In the genomic region with DNA sequence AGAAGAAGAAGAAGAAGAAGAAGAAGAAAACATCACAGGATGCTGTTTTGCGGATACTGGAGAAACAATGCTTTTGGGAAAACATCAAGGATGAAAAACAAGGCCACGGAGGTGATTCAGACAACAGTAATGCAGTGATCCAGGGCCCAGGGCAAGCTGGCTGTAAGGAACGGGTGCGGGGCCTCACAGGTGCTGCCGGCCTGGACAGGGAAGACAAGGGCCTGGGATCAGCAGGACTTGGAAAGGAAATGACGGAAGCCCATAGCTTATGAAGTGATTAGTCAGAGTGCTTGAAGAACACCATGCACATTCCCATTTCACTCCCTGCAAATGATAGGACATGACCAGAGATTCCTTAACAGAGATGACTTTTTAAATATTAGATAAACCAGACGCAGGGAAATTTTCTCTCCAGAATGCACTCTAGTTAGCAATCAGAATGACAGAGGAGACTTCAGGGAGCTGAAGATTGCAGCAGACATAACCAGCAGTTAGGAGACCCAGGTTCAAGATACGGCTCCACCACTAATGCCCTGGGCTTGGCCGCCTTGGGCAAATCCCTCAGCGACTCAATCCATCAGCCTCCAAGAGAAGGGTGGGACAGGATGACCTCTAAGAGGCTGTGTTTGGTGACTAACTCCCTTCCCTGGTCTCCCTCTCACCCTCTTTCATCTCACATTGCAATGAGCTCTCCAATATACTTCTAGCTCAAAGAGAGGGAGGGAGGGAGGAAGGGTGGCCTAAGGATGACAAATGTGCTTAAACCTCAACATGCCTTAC, we compare ENCODE assay signal across 16 cellular contexts. TPM values are rescaled to one million over a fixed set of nuclear protein-coding genes. Genes with fewer than 3 reads are reported as not detected.
A peak's percentile ranks its signal among the peaks of the same experiment; 100 is the strongest.
DNase-seq lines count a peak whose midpoint lies in the region; ATAC-seq and TF ChIP-seq lines count a peak whose summit lies in the region.
"Had no signal": no experiment of that assay in that cellular context is flagged by ENCODE, and none has a peak within 500 bp of the region (broad histone marks: within the 10 kb centered on the region; RNA-seq: fewer than 3 reads in every experiment).

No MANE protein-coding gene starts in this region.

- no peaks in the 10 kb centered on the region for H3K9me3 Mint-ChIP-seq in activated CD4-positive, alpha-beta memory T cell treated with anti-CD3 and anti-CD28 coated beads for 36 hours
- H3K9me3 Mint-ChIP-seq: activated naive CD8-positive, alpha-beta T cell treated with anti-CD3 and anti-CD28 coated beads, Interleukin-2, amount 50 U/mL, for 24 hours had no signal

- H3K4me1 Mint-ChIP-seq in activated CD4-positive, alpha-beta memory T cell treated with anti-CD3 and anti-CD28 coated beads for 36 hours (ENCODE audit: low read depth) = no peaks in the 10 kb centered on the region
- H3K4me1 Mint-ChIP-seq: activated naive CD8-positive, alpha-beta T cell treated with anti-CD3 and anti-CD28 coated beads, Interleukin-2, amount 50 U/mL, for 24 hours had no signal

- intact Hi-C loops in psoas muscle (cut with DNase I) = no loop called here
- intact Hi-C loops in activated CD4-positive, alpha-beta memory T cell treated with anti-CD3 and anti-CD28 coated beads for 36 hours (cut with micrococcal nuclease) = no loop called here

- no peak overlapping the region for H3K4me3 Mint-ChIP-seq in activated CD4-positive, alpha-beta memory T cell treated with anti-CD3 and anti-CD28 coated beads for 36 hours
- H3K4me3 Mint-ChIP-seq: activated naive CD8-positive, alpha-beta T cell treated with anti-CD3 and anti-CD28 coated beads, Interleukin-2, amount 50 U/mL, for 24 hours; naive thymus-derived CD4-positive, alpha-beta T cell had no signal

- ATAC-seq in psoas muscle = peak in 3 of 4 donors; percentile 38 to 79 (median 59)
- ATAC-seq in HG03378 (IDR thresholded peaks at IDR 0.05; ENCODE audit: unreplicated experiment) = no peak
- ATAC-seq: activated naive CD8-positive, alpha-beta T cell treated with anti-CD3 and anti-CD28 coated beads, Interleukin-2, amount 50 U/mL, for 24 hours; naive thymus-derived CD4-positive, alpha-beta T cell had no signal

- peak overlapping the region; percentile 86 for H3K27ac ChIP-seq in SJSA1
- no peak overlapping the region for H3K27ac ChIP-seq in fibroblast of lung (ENCODE audit: insufficient read depth, low read length)
- no peak overlapping the region for H3K27ac ChIP-seq in psoas muscle
- no peak overlapping the region for H3K27ac ChIP-seq in effector memory CD4-positive, alpha-beta T cell (ENCODE audit: insufficient read depth, low read length, poor library complexity, severe bottlenecking)
- H3K27ac ChIP-seq: transverse colon had no signal

- peaks cover 13% of the 10 kb centered on the region for H3K79me2 ChIP-seq in fibroblast of lung (ENCODE audit: control insufficient read depth, insufficient read depth, low read length)

- TF ChIP-seq CTCF in fibroblast of lung (conservative IDR thresholded peaks at IDR 0.05 in 1 of 2, IDR thresholded peaks at IDR 0.05 in 1 of 2; ENCODE audit: low read depth in 1 of 2, low read length in 2 of 2) (no peak), psoas muscle (IDR thresholded peaks at IDR 0.05) (no peak)

- H3K9ac ChIP-seq in fibroblast of lung (ENCODE audit: insufficient read depth, low read length) = no peak overlapping the region

- no peaks in the 10 kb centered on the region for H4K20me1 ChIP-seq in fibroblast of lung (ENCODE audit: control insufficient read depth, extremely low read depth, insufficient read depth, low read length)

- H3K27ac Mint-ChIP-seq in activated CD4-positive, alpha-beta memory T cell treated with anti-CD3 and anti-CD28 coated beads for 36 hours = no peak overlapping the region
- H3K27ac Mint-ChIP-seq: activated naive CD8-positive, alpha-beta T cell treated with anti-CD3 and anti-CD28 coated beads, Interleukin-2, amount 50 U/mL, for 24 hours; naive thymus-derived CD4-positive, alpha-beta T cell had no signal

- H3K27me3 Mint-ChIP-seq in activated CD4-positive, alpha-beta memory T cell treated with anti-CD3 and anti-CD28 coated beads for 36 hours = no peaks in the 10 kb centered on the region

- H3K4me1 ChIP-seq in SJSA1 (replicated peaks) (peaks cover 37% of the 10 kb centered on the region), fibroblast of lung (ENCODE audit: control insufficient read depth, extremely low read depth, insufficient read depth, low read length) (peaks cover 20% of the 10 kb centered on the region), psoas muscle (peaks cover 8% of the 10 kb centered on the region)
- H3K4me1 ChIP-seq in effector memory CD4-positive, alpha-beta T cell (ENCODE audit: control insufficient read depth, insufficient read depth, low read length, poor library complexity, severe bottlenecking) = no peaks in the 10 kb centered on the region

- H2AFZ ChIP-seq in fibroblast of lung (ENCODE audit: low read length) = no peak overlapping the region

- H3K36me3 Mint-ChIP-seq in activated CD4-positive, alpha-beta memory T cell treated with anti-CD3 and anti-CD28 coated beads for 36 hours = no peaks in the 10 kb centered on the region
- H3K36me3 Mint-ChIP-seq: naive thymus-derived CD4-positive, alpha-beta T cell had no signal

- H3K9me3 ChIP-seq in SJSA1 (replicated peaks) (no peaks in the 10 kb centered on the region), fibroblast of lung (ENCODE audit: control insufficient read depth, insufficient read depth, low read depth, low read length) (no peaks in the 10 kb centered on the region), psoas muscle (no peaks in the 10 kb centered on the region)
- no peaks in the 10 kb centered on the region for H3K9me3 ChIP-seq in effector memory CD4-positive, alpha-beta T cell (ENCODE audit: control insufficient read depth, low read length)
- H3K9me3 ChIP-seq: transverse colon had no signal

- POLR2A ChIA-PET in activated CD4-positive, alpha-beta memory T cell treated with anti-CD3 and anti-CD28 coated beads for 36 hours (lab: Charles Lee) = interaction anchor here (0.5 kb wide), 1 partner anchor 799 kb away, joined by 3 read pairs; no protein-coding TSS in a partner anchor

- 70 to 74% (median 71%) methylated on average over 10 of the region's 10 CpGs for WGBS in psoas muscle, 3 donors

- H3K4me3 ChIP-seq in SJSA1 (no peak overlapping the region), fibroblast of lung (replicated peaks in 1 of 4; ENCODE audit: control extremely low read depth in 1 of 4, insufficient read depth in 1 of 4, low read depth in 3 of 4, low read length in 4 of 4) (no peak overlapping the region), psoas muscle (no peak overlapping the region)
- H3K4me3 ChIP-seq in effector memory CD4-positive, alpha-beta T cell (ENCODE audit: insufficient read depth, low read depth, low read length, poor library complexity, severe bottlenecking) = no peak overlapping the region
- H3K4me3 ChIP-seq: transverse colon had no signal

- no peak overlapping the region for H3K4me2 ChIP-seq in fibroblast of lung (ENCODE audit: extremely low read depth, insufficient read depth, low read length)

- peak; percentile 51 for DNase-seq in GM04503 (ENCODE audit: low read depth)
- peak; percentile 44 to 71 for DNase-seq in SJSA1 (ENCODE audit: low read depth in 1 of 2, low spot score in 2 of 2)
- DNase-seq in fibroblast of lung (ENCODE audit: low read depth in 2 of 2) = peak; percentile 82 to 100
- DNase-seq in psoas muscle = peak in 1 of 2 donors; percentile 55
- DNase-seq in activated CD4-positive, alpha-beta memory T cell treated with anti-CD3 and anti-CD28 coated beads for 36 hours = no peak
- no peak for DNase-seq in effector memory CD4-positive, alpha-beta T cell
- DNase-seq in GOT3 (lab: John Stamatoyannopoulos, UW) = no peak
- DNase-seq: activated CD4-positive, alpha-beta T cell treated with anti-CD3 and anti-CD28 coated beads, Interleukin-2, amount 50 U/mL, for 48 hours; activated naive CD8-positive, alpha-beta T cell treated with anti-CD3 and anti-CD28 coated beads, Interleukin-2, amount 50 U/mL, for 24 hours; DMS 273 treated with DMSO at 0.1 percent for 48 hours; glutamatergic neuron; naive thymus-derived CD4-positive, alpha-beta T cell; NCI-H2029; stimulated activated CD4-positive, alpha-beta T cell treated with anti-CD3 and anti-CD28 coated beads, Interleukin-4, amount 100 ng/mL, for 4 hours; transverse colon had no signal

- H3K36me3 ChIP-seq in SJSA1 = no peaks in the 10 kb centered on the region
- H3K36me3 ChIP-seq in fibroblast of lung (ENCODE audit: control insufficient read depth, insufficient read depth, low read length) = no peaks in the 10 kb centered on the region
- H3K36me3 ChIP-seq in psoas muscle (ENCODE audit: insufficient read depth in 1 of 2, low read depth in 1 of 2) = no peaks in the 10 kb centered on the region
- H3K36me3 ChIP-seq in effector memory CD4-positive, alpha-beta T cell (ENCODE audit: control insufficient read depth, insufficient read depth, low read length) = no peaks in the 10 kb centered on the region
- H3K36me3 ChIP-seq: transverse colon had no signal

- H3K27me3 ChIP-seq in SJSA1 (replicated peaks) = no peaks in the 10 kb centered on the region
- no peaks in the 10 kb centered on the region for H3K27me3 ChIP-seq in fibroblast of lung (ENCODE audit: control insufficient read depth, insufficient read depth, low read length)
- H3K27me3 ChIP-seq in psoas muscle (ENCODE audit: insufficient read depth in 3 of 3, low read length in 2 of 3) = no peaks in the 10 kb centered on the region
- H3K27me3 ChIP-seq in effector memory CD4-positive, alpha-beta T cell (replicated peaks; ENCODE audit: control insufficient read depth, insufficient read depth, low read length, poor library complexity, severe bottlenecking) = no peaks in the 10 kb centered on the region
- H3K27me3 ChIP-seq: transverse colon had no signal

- CTCF ChIA-PET in activated CD4-positive, alpha-beta memory T cell treated with anti-CD3 and anti-CD28 coated beads for 36 hours (lab: Charles Lee) = no interaction called here

RNA-seq across cellular contexts. Expression of a gene that starts 54.1 kb away (rescaled TPM):
- total RNA-seq in SJSA1 (2014; rRNA removed; shearing (Covaris generic)) = 12.9 and 13.1 TPM in 2 replicates
- total RNA-seq in fibroblast of lung = 18.7 and 25.1 TPM in 2 replicates
- 29.8 and 39.8 TPM in 2 replicates for polyA plus RNA-seq in fibroblast of lung
- polyA plus RNA-seq in fibroblast of lung (2012) = 17.2 and 18.2 TPM in 2 replicates
- polyA minus RNA-seq in fibroblast of lung (ENCODE audit: low replicate concordance) = 46.6 and 52.9 TPM in 2 replicates
- 10 to 100 TPM in 3 of 4 donors, 1 to 10 TPM in 1; 7.8 to 37.4 (median 12.7) TPM for total RNA-seq in psoas muscle
- polyA plus RNA-seq in psoas muscle = 10 to 100 TPM in 1 of 3 donors, 1 to 10 TPM in 2; 3.1 to 12.5 (median 3.2) TPM
- total RNA-seq in activated CD4-positive, alpha-beta memory T cell treated with anti-CD3 and anti-CD28 coated beads for 36 hours = 1 to 10 TPM; 1.5 to 1.7 TPM
- polyA plus RNA-seq: naive thymus-derived CD4-positive, alpha-beta T cell had no signal

Comparison
In these comparisons a context has a peak if more than half of its experiments do, and no peak if none do; other contexts are left out.
1. DNase-seq: peak in GM04503 (single experiment), SJSA1 (2 of 2) and fibroblast of lung (2 of 2); none in activated CD4-positive, alpha-beta memory T cell treated with anti-CD3 and anti-CD28 coated beads for 36 hours (single experiment), effector memory CD4-positive, alpha-beta T cell (0 of 3) and GOT3 (single experiment).